Comparison of ENCODE assay signal across 7 cellular contexts in the genomic region with DNA sequence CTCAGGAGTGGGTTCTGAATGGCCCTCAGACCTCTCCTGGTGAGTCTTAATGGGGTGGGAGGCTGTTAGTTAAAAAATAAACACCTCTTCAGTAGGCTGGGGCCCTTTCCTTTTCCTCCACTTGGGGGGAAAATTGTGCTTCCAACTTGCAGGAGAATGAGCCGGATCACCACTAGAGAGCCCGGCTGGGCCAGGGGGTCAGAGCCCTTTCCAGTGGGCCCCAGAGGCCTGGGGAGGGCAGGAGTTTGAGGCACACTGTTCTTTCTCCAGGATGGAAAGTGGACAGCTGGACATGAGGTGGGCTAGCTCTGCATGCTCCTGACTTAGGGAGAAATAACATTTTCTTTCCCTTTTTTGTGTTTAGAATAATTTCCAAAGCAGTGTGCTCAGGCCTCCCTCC. TPM values are rescaled to one million over a fixed set of nuclear protein-coding genes. Genes with fewer than 3 reads are reported as not detected.
"Had no signal": no experiment of that assay in that cellular context is flagged by ENCODE, and none has a peak within 500 bp of the region (broad histone marks: within the 10 kb centered on the region; RNA-seq: fewer than 3 reads in every experiment).

No MANE protein-coding gene starts in this region.

- H3K4me3 ChIP-seq: K562 had no signal

- FAIRE-seq: HepG2, HTR-8/SVneo, K562 had no signal

- ATAC-seq: HepG2, K562 had no signal

- H3K4me3 Mint-ChIP-seq: IgD-negative memory B cell had no signal

- H3K27ac Mint-ChIP-seq: IgD-negative memory B cell had no signal

- H3K27ac ChIP-seq: HL-60 had no signal

- H3K4me1 Mint-ChIP-seq: IgD-negative memory B cell had no signal

- H3K9me3 Mint-ChIP-seq: IgD-negative memory B cell had no signal

- DNase-seq: IMR-90, KBM-7 had no signal

RNA-seq across cellular contexts. Expression of a gene that starts 32.8 kb away (rescaled TPM):
- total RNA-seq: HepG2, IMR-90 had no signal
- polyA plus RNA-seq: HepG2, IgD-negative memory B cell, IMR-90 had no signal
